ENCODE assay signal across 17 cellular contexts in genomic region chr2:7438855-7439254, GRCh38.
DNase-seq lines count a peak whose midpoint lies in the region; ATAC-seq and TF ChIP-seq lines count a peak whose summit lies in the region.
"Had no signal": no experiment of that assay in that cellular context is flagged by ENCODE, and none has a peak within 500 bp of the region (broad histone marks: within the 10 kb centered on the region; RNA-seq: fewer than 3 reads in every experiment).

No MANE protein-coding gene starts in this region.

- H3K4me3 ChIP-seq in CD8-positive, alpha-beta memory T cell (ENCODE audit: low read length) = no peak overlapping the region
- H3K4me3 ChIP-seq in uterus = no peak overlapping the region
- H3K4me3 ChIP-seq: BLaER1 treated with 17β-estradiol and CSF1 and Interleukin-3, amounts not matched to agents 10 nM and 100 nM had no signal

- peak overlapping the region; percentile 88 for H3K27ac Mint-ChIP-seq in activated CD4-positive, alpha-beta T cell treated with anti-CD3 and anti-CD28 coated beads, Interleukin-2, amount 10 ng/mL, durations not matched to agents 24 days and 14 days
- peak overlapping the region; percentile 49 to 93 (median 70) for H3K27ac Mint-ChIP-seq in CD8-positive, alpha-beta memory T cell
- peak overlapping the region; percentile 90 for H3K27ac Mint-ChIP-seq in activated T-helper 1 cell treated with anti-CD3 and anti-CD28 coated beads, Interleukin-12 subunit alpha, Interleukin-12 subunit beta, Interleukin-2, Interleukin-4 antibody, amounts not matched to agents 30 ng/mL and 10 ng/mL and 1 ng/mL, durations not matched to agents 14 hours and 24 hours and 36 hours
- H3K27ac Mint-ChIP-seq in natural killer cell = peak overlapping the region; percentile 85 to 96

- H3K27me3 ChIP-seq in CD8-positive, alpha-beta memory T cell (ENCODE audit: insufficient read depth, low read length, poor library complexity, severe bottlenecking) = no peaks in the 10 kb centered on the region
- no peaks in the 10 kb centered on the region for H3K27me3 ChIP-seq in uterus
- H3K27me3 ChIP-seq: BLaER1 treated with 17β-estradiol and CSF1 and Interleukin-3, amounts not matched to agents 10 nM and 100 nM had no signal

- CTCF ChIA-PET in CD8-positive, alpha-beta memory T cell (lab: Charles Lee) = interaction anchor here (1.1 to 1.5 kb wide), 2 partner anchors 11 to 129 kb away, joined by 3 to 4 read pairs; no protein-coding TSS in a partner anchor

- H3K27me3 Mint-ChIP-seq in activated CD4-positive, alpha-beta T cell treated with anti-CD3 and anti-CD28 coated beads, Interleukin-2, amount 10 ng/mL, durations not matched to agents 24 days and 14 days = no peaks in the 10 kb centered on the region
- no peaks in the 10 kb centered on the region for H3K27me3 Mint-ChIP-seq in CD8-positive, alpha-beta memory T cell
- H3K27me3 Mint-ChIP-seq in activated T-helper 1 cell treated with anti-CD3 and anti-CD28 coated beads, Interleukin-12 subunit alpha, Interleukin-12 subunit beta, Interleukin-2, Interleukin-4 antibody, amounts not matched to agents 30 ng/mL and 10 ng/mL and 1 ng/mL, durations not matched to agents 14 hours and 24 hours and 36 hours (ENCODE audit: insufficient read depth) = no peaks in the 10 kb centered on the region
- H3K27me3 Mint-ChIP-seq in natural killer cell (ENCODE audit: low read depth in 2 of 2) = no peaks in the 10 kb centered on the region

- ATAC-seq in natural killer cell (peak; percentile 64 to 71 (median 65)), HG03521 (IDR thresholded peaks at IDR 0.05; ENCODE audit: unreplicated experiment) (no peak)
- ATAC-seq: HCT116 had no signal

- H3K36me3 Mint-ChIP-seq in activated CD4-positive, alpha-beta T cell treated with anti-CD3 and anti-CD28 coated beads, Interleukin-2, amount 10 ng/mL, durations not matched to agents 24 days and 14 days (ENCODE audit: low read depth) = peaks cover 44% of the 10 kb centered on the region
- H3K36me3 Mint-ChIP-seq in CD8-positive, alpha-beta memory T cell = peaks cover 0 to 29% (median 10%) of the 10 kb centered on the region in 3 donors
- peaks cover 39% of the 10 kb centered on the region for H3K36me3 Mint-ChIP-seq in activated T-helper 1 cell treated with anti-CD3 and anti-CD28 coated beads, Interleukin-12 subunit alpha, Interleukin-12 subunit beta, Interleukin-2, Interleukin-4 antibody, amounts not matched to agents 30 ng/mL and 10 ng/mL and 1 ng/mL, durations not matched to agents 14 hours and 24 hours and 36 hours (ENCODE audit: low read depth)
- H3K36me3 Mint-ChIP-seq in natural killer cell = no peaks in the 10 kb centered on the region

- peak; percentile 54 for DNase-seq in activated CD4-positive, alpha-beta T cell treated with anti-CD3 and anti-CD28 coated beads, Interleukin-2, amount 10 ng/mL, durations not matched to agents 24 days and 14 days
- DNase-seq in activated CD4-positive, alpha-beta T cell treated with anti-CD3 and anti-CD28 coated beads for 48 hours = no peak
- DNase-seq in CD8-positive, alpha-beta memory T cell = no peak
- DNase-seq in activated T-helper 1 cell treated with anti-CD3 and anti-CD28 coated beads, Interleukin-12 subunit alpha, Interleukin-12 subunit beta, Interleukin-2, Interleukin-4 antibody, amounts not matched to agents 30 ng/mL and 10 ng/mL and 1 ng/mL, durations not matched to agents 14 hours and 24 hours and 36 hours (ENCODE audit: low spot score) = no peak
- no peak for DNase-seq in natural killer cell
- no peak for DNase-seq in uterus
- no peak for DNase-seq in DMS53 treated with DMSO at 0.1 percent for 48 hours (lab: John Stamatoyannopoulos, UW; ENCODE audit: unreplicated experiment)
- DNase-seq: 8988T, DMS79, IMR-90, NCI-H1417 treated with DMSO at 0.1 percent for 48 hours, NCI-H2029 treated with DMSO at 0.1 percent for 48 hours, NCI-H510A, NCI-H82 had no signal

- POLR2A ChIA-PET in CD8-positive, alpha-beta memory T cell (lab: Charles Lee) = interaction anchor here (0.6 kb wide), 1 partner anchor 1260 kb away, joined by 4 read pairs; no protein-coding TSS in a partner anchor

- peaks cover 67% of the 10 kb centered on the region for H3K4me1 Mint-ChIP-seq in activated CD4-positive, alpha-beta T cell treated with anti-CD3 and anti-CD28 coated beads, Interleukin-2, amount 10 ng/mL, durations not matched to agents 24 days and 14 days
- H3K4me1 Mint-ChIP-seq in CD8-positive, alpha-beta memory T cell = peaks cover 73 to 96% (median 92%) of the 10 kb centered on the region in 3 donors
- peaks cover 95% of the 10 kb centered on the region for H3K4me1 Mint-ChIP-seq in activated T-helper 1 cell treated with anti-CD3 and anti-CD28 coated beads, Interleukin-12 subunit alpha, Interleukin-12 subunit beta, Interleukin-2, Interleukin-4 antibody, amounts not matched to agents 30 ng/mL and 10 ng/mL and 1 ng/mL, durations not matched to agents 14 hours and 24 hours and 36 hours (ENCODE audit: low read depth)
- H3K4me1 Mint-ChIP-seq in natural killer cell = peaks cover 64 to 73% of the 10 kb centered on the region in 2 donors

- intact Hi-C loops in activated CD4-positive, alpha-beta T cell treated with anti-CD3 and anti-CD28 coated beads, Interleukin-2, amount 10 ng/mL, durations not matched to agents 24 days and 14 days (cut with micrococcal nuclease) = loop anchor here (5.0 to 10.0 kb wide), 6 partner anchors 318 to 1076 kb away; no protein-coding TSS in a partner anchor
- intact Hi-C loops in activated T-helper 1 cell treated with anti-CD3 and anti-CD28 coated beads, Interleukin-12 subunit alpha, Interleukin-12 subunit beta, Interleukin-2, Interleukin-4 antibody, amounts not matched to agents 30 ng/mL and 10 ng/mL and 1 ng/mL, durations not matched to agents 14 hours and 24 hours and 36 hours (cut with micrococcal nuclease) = loop anchor here (1.0 to 5.0 kb wide), 3 partner anchors 128 to 1043 kb away; no protein-coding TSS in a partner anchor
- intact Hi-C loops in natural killer cell (cut with micrococcal nuclease) (loop anchor here (5.0 kb wide), 1 partner anchor 288 kb away; no protein-coding TSS in a partner anchor), uterus (cut with DNase I; ENCODE audit: low total_unique reads) (no loop called here)

- H3K9me3 ChIP-seq in CD8-positive, alpha-beta memory T cell (ENCODE audit: low read length) = no peaks in the 10 kb centered on the region
- H3K9me3 ChIP-seq in uterus = no peaks in the 10 kb centered on the region

- no peaks in the 10 kb centered on the region for H3K36me3 ChIP-seq in CD8-positive, alpha-beta memory T cell (ENCODE audit: insufficient read depth, low read length)
- no peaks in the 10 kb centered on the region for H3K36me3 ChIP-seq in uterus
- H3K36me3 ChIP-seq: BLaER1 treated with 17β-estradiol and CSF1 and Interleukin-3, amounts not matched to agents 10 nM and 100 nM had no signal

- H3K4me3 Mint-ChIP-seq in activated CD4-positive, alpha-beta T cell treated with anti-CD3 and anti-CD28 coated beads, Interleukin-2, amount 10 ng/mL, durations not matched to agents 24 days and 14 days = peak overlapping the region; percentile 27
- peak overlapping the region in 6 of 7 donors; percentile 34 to 76 (median 48) for H3K4me3 Mint-ChIP-seq in CD8-positive, alpha-beta memory T cell
- peak overlapping the region; percentile 27 for H3K4me3 Mint-ChIP-seq in activated T-helper 1 cell treated with anti-CD3 and anti-CD28 coated beads, Interleukin-12 subunit alpha, Interleukin-12 subunit beta, Interleukin-2, Interleukin-4 antibody, amounts not matched to agents 30 ng/mL and 10 ng/mL and 1 ng/mL, durations not matched to agents 14 hours and 24 hours and 36 hours
- H3K4me3 Mint-ChIP-seq in natural killer cell = peak overlapping the region; percentile 85

- no peak overlapping the region for H3K27ac ChIP-seq in CD8-positive, alpha-beta memory T cell (ENCODE audit: low read depth, low read length)
- H3K27ac ChIP-seq in uterus = no peak overlapping the region

- peaks cover 35% of the 10 kb centered on the region for H3K4me1 ChIP-seq in CD8-positive, alpha-beta memory T cell (ENCODE audit: insufficient read depth, low read length)
- no peaks in the 10 kb centered on the region for H3K4me1 ChIP-seq in uterus
- H3K4me1 ChIP-seq: BLaER1 treated with 17β-estradiol and CSF1 and Interleukin-3, amounts not matched to agents 10 nM and 100 nM had no signal

- peaks cover 33% of the 10 kb centered on the region for H3K9me3 Mint-ChIP-seq in activated CD4-positive, alpha-beta T cell treated with anti-CD3 and anti-CD28 coated beads, Interleukin-2, amount 10 ng/mL, durations not matched to agents 24 days and 14 days
- H3K9me3 Mint-ChIP-seq in CD8-positive, alpha-beta memory T cell = peaks cover 2 to 21% (median 9%) of the 10 kb centered on the region in 5 donors
- H3K9me3 Mint-ChIP-seq in activated T-helper 1 cell treated with anti-CD3 and anti-CD28 coated beads, Interleukin-12 subunit alpha, Interleukin-12 subunit beta, Interleukin-2, Interleukin-4 antibody, amounts not matched to agents 30 ng/mL and 10 ng/mL and 1 ng/mL, durations not matched to agents 14 hours and 24 hours and 36 hours = peaks cover 39% of the 10 kb centered on the region
- no peaks in the 10 kb centered on the region for H3K9me3 Mint-ChIP-seq in natural killer cell

- TF ChIP-seq POLR2A in uterus (IDR thresholded peaks at IDR 0.05) = no peak

- TF ChIP-seq CTCF in natural killer cell (IDR thresholded peaks at IDR 0.05) = no peak
- no peak for TF ChIP-seq CTCF in uterus (IDR thresholded peaks at IDR 0.05)

Comparison
In these comparisons a context has a peak if more than half of its experiments do, and no peak if none do; other contexts are left out.
1. H3K4me3 Mint-ChIP-seq: peak in every context shown above with its lines; median percentile 85 in natural killer cell; 48 in CD8-positive, alpha-beta memory T cell; 27 in activated CD4-positive, alpha-beta T cell treated with anti-CD3 and anti-CD28 coated beads, Interleukin-2, amount 10 ng/mL, durations not matched to agents 24 days and 14 days; 27 in activated T-helper 1 cell treated with anti-CD3 and anti-CD28 coated beads, Interleukin-12 subunit alpha, Interleukin-12 subunit beta, Interleukin-2, Interleukin-4 antibody, amounts not matched to agents 30 ng/mL and 10 ng/mL and 1 ng/mL, durations not matched to agents 14 hours and 24 hours and 36 hours.